In genomic region chr1:103106426-103107321, GRCh38 we compare ENCODE assay signal across 9 cellular contexts. TPM values are rescaled to one million over a fixed set of nuclear protein-coding genes. Genes with fewer than 3 reads are reported as not detected.
DNase-seq lines count a peak whose midpoint lies in the region; ATAC-seq and TF ChIP-seq lines count a peak whose summit lies in the region.
"Had no signal": no experiment of that assay in that cellular context is flagged by ENCODE, and none has a peak within 500 bp of the region (broad histone marks: within the 10 kb centered on the region; RNA-seq: fewer than 3 reads in every experiment).

No MANE protein-coding gene starts in this region.

- H3K4me3 Mint-ChIP-seq in neural crest cell, result peak overlapping the region; percentile 92
- no peak overlapping the region for H3K4me3 Mint-ChIP-seq in activated CD4-positive, alpha-beta memory T cell treated with anti-CD3 and anti-CD28 coated beads for 36 hours
- H3K4me3 Mint-ChIP-seq: CD4-positive, CD25-positive, alpha-beta regulatory T cell had no signal

- peak; percentile 55 for DNase-seq in NCI-H2107 treated with DMSO at 0.1 percent for 48 hours (lab: John Stamatoyannopoulos, UW; ENCODE audit: unreplicated experiment)
- no peak for DNase-seq in NCI-H2107 (lab: John Stamatoyannopoulos, UW)
- peak; percentile 72 for DNase-seq in SK-MEL-5 (ENCODE audit: low read depth, low spot score)
- peak; percentile 40 for DNase-seq in fibroblast of villous mesenchyme (ENCODE audit: low read depth)
- DNase-seq in neural crest cell (ENCODE audit: low read depth, low spot score), result peak; percentile 33
- no peak for DNase-seq in activated CD4-positive, alpha-beta memory T cell treated with anti-CD3 and anti-CD28 coated beads for 36 hours

- H3K9me3 ChIP-seq in HUES6 (ENCODE audit: control insufficient read depth, insufficient read depth, low read depth, low read length), result no peaks in the 10 kb centered on the region

- peak; percentile 81 for ATAC-seq in GM21576 (IDR thresholded peaks at IDR 0.05; ENCODE audit: unreplicated experiment)

- H3K27ac ChIP-seq in HUES6 (ENCODE audit: low read depth, low read length), result no peak overlapping the region

- H3K4me3 ChIP-seq in HUES6 (ENCODE audit: low read depth, low read length) (peak overlapping the region; percentile 80), fibroblast of villous mesenchyme (ENCODE audit: low read depth, low read length) (peak overlapping the region; percentile 60)

- TF ChIP-seq CTCF in fibroblast of villous mesenchyme (IDR thresholded peaks at IDR 0.05; ENCODE audit: insufficient read depth, low read depth, low read length) (peak; percentile 46), neural crest cell (conservative IDR thresholded peaks at IDR 0.05) (peak; percentile 76)

- no peaks in the 10 kb centered on the region for H3K36me3 Mint-ChIP-seq in neural crest cell (ENCODE audit: low read depth)
- no peaks in the 10 kb centered on the region for H3K36me3 Mint-ChIP-seq in activated CD4-positive, alpha-beta memory T cell treated with anti-CD3 and anti-CD28 coated beads for 36 hours
- H3K36me3 Mint-ChIP-seq: CD4-positive, CD25-positive, alpha-beta regulatory T cell had no signal

- H3K36me3 ChIP-seq in HUES6 (ENCODE audit: control insufficient read depth, insufficient read depth, low read length), result no peaks in the 10 kb centered on the region

- peaks cover 11% of the 10 kb centered on the region for H3K27me3 ChIP-seq in HUES6 (ENCODE audit: control insufficient read depth, insufficient read depth, low read length)

- peak overlapping the region; percentile 17 for H3K27ac Mint-ChIP-seq in neural crest cell (ENCODE audit: unreplicated experiment)
- no peak overlapping the region for H3K27ac Mint-ChIP-seq in activated CD4-positive, alpha-beta memory T cell treated with anti-CD3 and anti-CD28 coated beads for 36 hours
- H3K27ac Mint-ChIP-seq: CD4-positive, CD25-positive, alpha-beta regulatory T cell had no signal

- peak overlapping the region; percentile 41 for H3K9ac ChIP-seq in HUES6 (ENCODE audit: low read length)

- peaks cover 6% of the 10 kb centered on the region for H3K27me3 Mint-ChIP-seq in neural crest cell (ENCODE audit: low read depth)
- peaks cover 32% of the 10 kb centered on the region for H3K27me3 Mint-ChIP-seq in activated CD4-positive, alpha-beta memory T cell treated with anti-CD3 and anti-CD28 coated beads for 36 hours

- intact Hi-C loops in activated CD4-positive, alpha-beta memory T cell treated with anti-CD3 and anti-CD28 coated beads for 36 hours (cut with micrococcal nuclease), result loop anchor here (1.0 to 2.0 kb wide), 2 partner anchors 356 to 409 kb away; no protein-coding TSS in a partner anchor

- H3K4me1 Mint-ChIP-seq in neural crest cell, result peaks cover 46% of the 10 kb centered on the region
- peaks cover 14% of the 10 kb centered on the region for H3K4me1 Mint-ChIP-seq in activated CD4-positive, alpha-beta memory T cell treated with anti-CD3 and anti-CD28 coated beads for 36 hours (ENCODE audit: low read depth)

- POLR2A ChIA-PET in activated CD4-positive, alpha-beta memory T cell treated with anti-CD3 and anti-CD28 coated beads for 36 hours (lab: Charles Lee), result no interaction called here

- in situ Hi-C loops in SK-MEL-5 (cut with HindIII; ENCODE audit: low pct_unique_long_range_greater_than_20kb, low sequenced_read_pairs), result loop anchor here (25.0 kb wide), 1 partner anchor 356 kb away; no protein-coding TSS in a partner anchor

- CTCF ChIA-PET in activated CD4-positive, alpha-beta memory T cell treated with anti-CD3 and anti-CD28 coated beads for 36 hours (lab: Charles Lee), result interaction anchor here (0.7 to 2.8 kb wide), 3 partner anchors 355 to 1490 kb away, joined by 3 to 16 read pairs (median 12); no protein-coding TSS in a partner anchor

- H3K9me3 Mint-ChIP-seq in neural crest cell, result no peaks in the 10 kb centered on the region
- H3K9me3 Mint-ChIP-seq in activated CD4-positive, alpha-beta memory T cell treated with anti-CD3 and anti-CD28 coated beads for 36 hours, result no peaks in the 10 kb centered on the region

- peaks cover 3% of the 10 kb centered on the region; the same call in 1 of the 2 replicates for H3K4me1 ChIP-seq in HUES6 (ENCODE audit: control insufficient read depth, insufficient read depth, low read length)

RNA-seq across cellular contexts. Expression of gene COL11A1, which starts 1.6 kb away (rescaled TPM):
- total RNA-seq in SK-MEL-5 (2014; rRNA removed; shearing (Covaris generic)), result 0.26 TPM in 1 of 2 replicates, not detected in the other
- 0.04 and 0.06 TPM in 2 replicates for polyA plus RNA-seq in SK-MEL-5 (2015; cell fraction: cytosol; rRNA removed)
- polyA plus RNA-seq in SK-MEL-5 (2015; cell fraction: nucleus; rRNA removed), result 0.11 and 0.47 TPM in 2 replicates
- total RNA-seq in fibroblast of villous mesenchyme, result 18.6 and 19.6 TPM in 2 replicates
- total RNA-seq in neural crest cell, result 21.5 and 25.1 TPM in 2 replicates
- not detected for total RNA-seq in activated CD4-positive, alpha-beta memory T cell treated with anti-CD3 and anti-CD28 coated beads for 36 hours
- total RNA-seq: CD4-positive, CD25-positive, alpha-beta regulatory T cell had no signal
- polyA plus RNA-seq: CD4-positive, CD25-positive, alpha-beta regulatory T cell had no signal

Comparison
In these comparisons a context has a peak if more than half of its experiments do, and no peak if none do; other contexts are left out.
1. DNase-seq: peak in NCI-H2107 treated with DMSO at 0.1 percent for 48 hours (single experiment), SK-MEL-5 (single experiment), fibroblast of villous mesenchyme (single experiment) and neural crest cell (single experiment); none in NCI-H2107 (single experiment) and activated CD4-positive, alpha-beta memory T cell treated with anti-CD3 and anti-CD28 coated beads for 36 hours (single experiment).
2. RNA of gene COL11A1, which starts 1.6 kb away (total RNA-seq): 21.5 to 25.1 TPM in neural crest cell and 18.6 to 19.6 TPM in fibroblast of villous mesenchyme; 0.26 TPM in SK-MEL-5 and not detected in activated CD4-positive, alpha-beta memory T cell treated with anti-CD3 and anti-CD28 coated beads for 36 hours; every median in the first group is over 10 times any median in the second.